ENCODE assay signal across 2 cellular contexts in genomic region chr5:82521431-82522051, GRCh38.
TF ChIP-seq lines count a peak whose summit lies in the region.

No MANE protein-coding gene starts in this region.

TF ChIP-seq in HepG2, 621 proteins besides CTCF, POLR2A, EP300 and RAD21:
- TF ChIP-seq YEATS2 (CRISPR knock-in tag; IDR thresholded peaks at IDR 0.05; ENCODE audit: borderline replicate concordance) (no peak), PITX1 (CRISPR knock-in tag; IDR thresholded peaks at IDR 0.05) (0 out of 2 replicates have a peak, but pooled peaks have one; percentile 24), ADNP (CRISPR knock-in tag; IDR thresholded peaks at IDR 0.05) (no peak), TBX3 (IDR thresholded peaks at IDR 0.05; ENCODE audit: borderline replicate concordance) (no peak), SOX6 (IDR thresholded peaks at IDR 0.05) (no peak), SOX6 (CRISPR knock-in tag; IDR thresholded peaks at IDR 0.05) (0 out of 2 replicates have a peak, but pooled peaks have one; percentile 10), ZNF331 (CRISPR knock-in tag; IDR thresholded peaks at IDR 0.05) (peak; percentile 33; the same call in 1 of the 2 replicates), SAP130 (CRISPR knock-in tag; IDR thresholded peaks at IDR 0.05; ENCODE audit: low read depth) (no peak), TFE3 (CRISPR knock-in tag; IDR thresholded peaks at IDR 0.05) (no peak), BCL6 (CRISPR knock-in tag; IDR thresholded peaks at IDR 0.05) (peak; percentile 30; the same call in 1 of the 2 replicates), SKI (IDR thresholded peaks at IDR 0.05; ENCODE audit: partially characterized antibody) (peak; percentile 30), SP5 (CRISPR knock-in tag; IDR thresholded peaks at IDR 0.05; ENCODE audit: borderline replicate concordance, low read depth) (0 out of 2 replicates have a peak, but pooled peaks have one; percentile 23), DNMT1 (CRISPR knock-in tag; IDR thresholded peaks at IDR 0.05) (no peak), MXI1 (IDR thresholded peaks at IDR 0.05; ENCODE audit: borderline replicate concordance, low read depth, low read length) (no peak), ZNF772 (CRISPR knock-in tag; IDR thresholded peaks at IDR 0.05) (no peak), HNF4A (CRISPR knock-in tag; IDR thresholded peaks at IDR 0.05) (0 out of 2 replicates have a peak, but pooled peaks have one; percentile 13)
TF ChIP-seq in HepG2: peak in this region for 7.

TF ChIP-seq in H1, 55 proteins besides CTCF, POLR2A, EP300 and RAD21:
- TF ChIP-seq KDM4A (IDR thresholded peaks at IDR 0.05; ENCODE audit: low read depth, low read length, severe bottlenecking), result no peak
